ENCODE assay signal across 1 cellular context in genomic region chr22:38051900-38052862, GRCh38.
TF ChIP-seq lines count a peak whose summit lies in the region.

No MANE protein-coding gene starts in this region.

TF ChIP-seq in HepG2, 621 proteins besides CTCF, POLR2A, EP300 and RAD21 (continued from another document):
- TF ChIP-seq ZNF550 (CRISPR knock-in tag; IDR thresholded peaks at IDR 0.05; ENCODE audit: borderline replicate concordance) (0 out of 2 replicates have a peak, but pooled peaks have one; percentile 71), TOPORS (CRISPR knock-in tag; IDR thresholded peaks at IDR 0.05) (0 out of 2 replicates have a peak, but pooled peaks have one; percentile 28), KLF16 (CRISPR knock-in tag; IDR thresholded peaks at IDR 0.05) (peak in 1 of 2 experiments; percentile 64; a peak in 1 of 4 replicates), ZNF232 (CRISPR knock-in tag; IDR thresholded peaks at IDR 0.05; ENCODE audit: borderline replicate concordance) (no peak; the same call in 1 of the 2 replicates), ZFP37 (CRISPR knock-in tag; IDR thresholded peaks at IDR 0.05; ENCODE audit: borderline replicate concordance) (peak; percentile 76; the same call in 1 of the 2 replicates), PHF5A (CRISPR knock-in tag; IDR thresholded peaks at IDR 0.05; ENCODE audit: low read depth, unreplicated experiment) (no peak), ZNF576 (CRISPR knock-in tag; IDR thresholded peaks at IDR 0.05) (peak; percentile 95), ZNF577 (CRISPR knock-in tag; IDR thresholded peaks at IDR 0.05; ENCODE audit: borderline replicate concordance, low read depth) (no peak), ZFX (CRISPR knock-in tag; IDR thresholded peaks at IDR 0.05; ENCODE audit: low read depth) (peak; percentile 37; the same call in 1 of the 2 replicates), ZNF280D (CRISPR knock-in tag; IDR thresholded peaks at IDR 0.05) (0 out of 2 replicates have a peak, but pooled peaks have one; percentile 34), MATR3 (CRISPR knock-in tag; IDR thresholded peaks at IDR 0.05) (no peak), SPEN (CRISPR knock-in tag; IDR thresholded peaks at IDR 0.05; ENCODE audit: low read depth) (peak; percentile 23; the same call in 1 of the 2 replicates), HOXA5 (CRISPR knock-in tag; IDR thresholded peaks at IDR 0.05) (0 out of 2 replicates have a peak, but pooled peaks have one; percentile 59), ZNF543 (CRISPR knock-in tag; IDR thresholded peaks at IDR 0.05) (no peak), HNRNPLL (IDR thresholded peaks at IDR 0.05; ENCODE audit: low read depth, low read length, poor library complexity, severe bottlenecking) (peak; percentile 50), TBX2 (CRISPR knock-in tag; IDR thresholded peaks at IDR 0.05; ENCODE audit: borderline replicate concordance) (peak; percentile 70; the same call in 1 of the 2 replicates), ZNF557 (CRISPR knock-in tag; IDR thresholded peaks at IDR 0.05) (no peak), BCL3 (CRISPR knock-in tag; IDR thresholded peaks at IDR 0.05) (no peak; the same call in 1 of the 2 replicates), RFXAP (CRISPR knock-in tag; IDR thresholded peaks at IDR 0.05; ENCODE audit: borderline replicate concordance) (no peak), FOXO4 (CRISPR knock-in tag; conservative IDR thresholded peaks at IDR 0.05) (no peak)
